ENCODE assay signal across 10 cellular contexts in genomic region chr9:77180056-77180455, GRCh38. TPM values are rescaled to one million over a fixed set of nuclear protein-coding genes. Genes with fewer than 3 reads are reported as not detected.
DNase-seq lines count a peak whose midpoint lies in the region; ATAC-seq and TF ChIP-seq lines count a peak whose summit lies in the region.
"Had no signal": no experiment of that assay in that cellular context is flagged by ENCODE, and none has a peak within 500 bp of the region (broad histone marks: within the 10 kb centered on the region; RNA-seq: fewer than 3 reads in every experiment).

No MANE protein-coding gene starts in this region.

- CTCF ChIA-PET in activated CD4-positive, alpha-beta T cell treated with anti-CD3 and anti-CD28 coated beads, Interleukin-2, amount 10 ng/mL, durations not matched to agents 7 days and 5 days (lab: Charles Lee): no interaction called here

- peaks cover 27% of the 10 kb centered on the region for H3K4me1 Mint-ChIP-seq in activated CD4-positive, alpha-beta T cell treated with anti-CD3 and anti-CD28 coated beads, Interleukin-2, amount 10 ng/mL, durations not matched to agents 7 days and 5 days
- peaks cover 21% of the 10 kb centered on the region for H3K4me1 Mint-ChIP-seq in activated naive CD8-positive, alpha-beta T cell treated with anti-CD3 and anti-CD28 coated beads, Interleukin-2, amount 10 ng/mL, durations not matched to agents 7 days and 5 days
- H3K4me1 Mint-ChIP-seq in neural crest cell: peaks cover 23% of the 10 kb centered on the region
- H3K4me1 Mint-ChIP-seq in H9: peaks cover 33 to 35% of the 10 kb centered on the region in 2 experiments

- no peak for ATAC-seq in activated naive CD8-positive, alpha-beta T cell treated with anti-CD3 and anti-CD28 coated beads, Interleukin-2, amount 10 ng/mL, durations not matched to agents 7 days and 5 days (ENCODE audit: low read depth)
- ATAC-seq in HG02588 (IDR thresholded peaks at IDR 0.05; ENCODE audit: unreplicated experiment) (no peak), HG02884 (IDR thresholded peaks at IDR 0.05; ENCODE audit: unreplicated experiment) (no peak)

- H3K9ac ChIP-seq in Karpas-422 (ENCODE audit: low read length): no peak overlapping the region
- no peak overlapping the region for H3K9ac ChIP-seq in H9 (ENCODE audit: extremely low read depth, insufficient read length, low read length)

- peaks cover 22% of the 10 kb centered on the region for H3K36me3 ChIP-seq in Karpas-422 (ENCODE audit: insufficient read depth, low read length)

- no peak overlapping the region for H2BK5ac ChIP-seq in H9 (ENCODE audit: insufficient read length, low read length)

- H3K9me2 ChIP-seq in Karpas-422 (replicated peaks; ENCODE audit: insufficient read depth, low read length): no peaks in the 10 kb centered on the region

- no peak for DNase-seq in activated CD4-positive, alpha-beta T cell treated with anti-CD3 and anti-CD28 coated beads, Interleukin-2, amount 10 ng/mL, durations not matched to agents 7 days and 5 days
- no peak for DNase-seq in activated CD4-positive, alpha-beta T cell treated with anti-CD3 and anti-CD28 coated beads for 48 hours
- DNase-seq in Karpas-422 (no peak), neural crest cell (ENCODE audit: low read depth, low spot score) (no peak), H9 (no peak)
- no peak for DNase-seq in activated naive CD8-positive, alpha-beta T cell treated with anti-CD3 and anti-CD28 coated beads, Interleukin-2, amount 10 ng/mL, durations not matched to agents 7 days and 5 days
- DNase-seq: DMS79 treated with DMSO at 0.1 percent for 48 hours, trophoblast cell had no signal

- H2BK12ac ChIP-seq in H9 (ENCODE audit: insufficient read length, low read depth, low read length): no peak overlapping the region

- H4K20me1 ChIP-seq in Karpas-422 (ENCODE audit: insufficient read depth, low read depth, low read length) (no peaks in the 10 kb centered on the region), H9 (ENCODE audit: control insufficient read depth, insufficient read depth, insufficient read length) (no peaks in the 10 kb centered on the region)

- H3K14ac ChIP-seq in H9 (ENCODE audit: insufficient read depth, low read length): no peak overlapping the region

- TF ChIP-seq CTCF in neural crest cell (conservative IDR thresholded peaks at IDR 0.05) (no peak), H9 (conservative IDR thresholded peaks at IDR 0.05) (no peak)

- no peaks in the 10 kb centered on the region for H3K79me1 ChIP-seq in H9 (ENCODE audit: insufficient read depth, low read depth, low read length, poor library complexity, severe bottlenecking)

- H3K27ac Mint-ChIP-seq in activated CD4-positive, alpha-beta T cell treated with anti-CD3 and anti-CD28 coated beads, Interleukin-2, amount 10 ng/mL, durations not matched to agents 7 days and 5 days: no peak overlapping the region
- H3K27ac Mint-ChIP-seq in activated naive CD8-positive, alpha-beta T cell treated with anti-CD3 and anti-CD28 coated beads, Interleukin-2, amount 10 ng/mL, durations not matched to agents 7 days and 5 days: no peak overlapping the region
- H3K27ac Mint-ChIP-seq in neural crest cell (ENCODE audit: unreplicated experiment): no peak overlapping the region
- no peak overlapping the region for H3K27ac Mint-ChIP-seq in H9

- peak overlapping the region; percentile 85 for H3K4me2 ChIP-seq in Karpas-422 (ENCODE audit: low read depth, low read length, poor library complexity, severe bottlenecking)
- H3K4me2 ChIP-seq in H9 (ENCODE audit: insufficient read depth, insufficient read length, low read length): no peak overlapping the region

- H2BK15ac ChIP-seq in H9 (ENCODE audit: low read depth, low read length): no peak overlapping the region

- H3K27ac ChIP-seq in Karpas-422 (ENCODE audit: low read length) (no peak overlapping the region), H9 (ENCODE audit: insufficient read length, low read depth, low read length) (no peak overlapping the region)

- no peaks in the 10 kb centered on the region for H3K27me3 ChIP-seq in Karpas-422 (ENCODE audit: low read length)
- no peaks in the 10 kb centered on the region for H3K27me3 ChIP-seq in H9 (ENCODE audit: insufficient read depth, low read length)

- H2AFZ ChIP-seq in Karpas-422 (ENCODE audit: low read length): no peak overlapping the region
- no peak overlapping the region for H2AFZ ChIP-seq in H9 (ENCODE audit: low read length)

- H3K18ac ChIP-seq in H9 (ENCODE audit: insufficient read length, low read depth, low read length): no peak overlapping the region

- H2AK5ac ChIP-seq in H9 (ENCODE audit: insufficient read length, low read length): no peak overlapping the region

- H3K4ac ChIP-seq in H9 (ENCODE audit: low read depth, low read length): no peak overlapping the region

- H3K27me3 Mint-ChIP-seq in activated CD4-positive, alpha-beta T cell treated with anti-CD3 and anti-CD28 coated beads, Interleukin-2, amount 10 ng/mL, durations not matched to agents 7 days and 5 days: peaks cover 10% of the 10 kb centered on the region
- H3K27me3 Mint-ChIP-seq in activated naive CD8-positive, alpha-beta T cell treated with anti-CD3 and anti-CD28 coated beads, Interleukin-2, amount 10 ng/mL, durations not matched to agents 7 days and 5 days: peaks cover 8% of the 10 kb centered on the region
- H3K27me3 Mint-ChIP-seq in neural crest cell (ENCODE audit: low read depth) (peaks cover 8% of the 10 kb centered on the region), H9 (ENCODE audit: low read depth) (peaks cover 4% of the 10 kb centered on the region)

- peaks cover 6% of the 10 kb centered on the region for H3K36me3 Mint-ChIP-seq in activated CD4-positive, alpha-beta T cell treated with anti-CD3 and anti-CD28 coated beads, Interleukin-2, amount 10 ng/mL, durations not matched to agents 7 days and 5 days (ENCODE audit: low read depth)
- H3K36me3 Mint-ChIP-seq in activated naive CD8-positive, alpha-beta T cell treated with anti-CD3 and anti-CD28 coated beads, Interleukin-2, amount 10 ng/mL, durations not matched to agents 7 days and 5 days: peaks cover 11% of the 10 kb centered on the region
- H3K36me3 Mint-ChIP-seq in neural crest cell (ENCODE audit: low read depth): no peaks in the 10 kb centered on the region
- H3K36me3 Mint-ChIP-seq in H9 (ENCODE audit: insufficient read depth in 1 of 3, low read depth in 3 of 3): no peaks in the 10 kb centered on the region; a peak in 2 of 7 replicates

- no peak overlapping the region for H4K8ac ChIP-seq in H9 (replicated peaks; ENCODE audit: insufficient read length, low read depth, low read length)

- POLR2A ChIA-PET in activated CD4-positive, alpha-beta T cell treated with anti-CD3 and anti-CD28 coated beads, Interleukin-2, amount 10 ng/mL, durations not matched to agents 7 days and 5 days (lab: Charles Lee): no interaction called here
- POLR2A ChIA-PET in activated naive CD8-positive, alpha-beta T cell treated with anti-CD3 and anti-CD28 coated beads, Interleukin-2, amount 10 ng/mL, durations not matched to agents 7 days and 5 days (lab: Charles Lee): no interaction called here

- no peak overlapping the region for H4K5ac ChIP-seq in H9 (ENCODE audit: insufficient read length, low read depth, low read length)

- H3K9me3 Mint-ChIP-seq in activated CD4-positive, alpha-beta T cell treated with anti-CD3 and anti-CD28 coated beads, Interleukin-2, amount 10 ng/mL, durations not matched to agents 7 days and 5 days: no peaks in the 10 kb centered on the region
- H3K9me3 Mint-ChIP-seq in activated naive CD8-positive, alpha-beta T cell treated with anti-CD3 and anti-CD28 coated beads, Interleukin-2, amount 10 ng/mL, durations not matched to agents 7 days and 5 days: no peaks in the 10 kb centered on the region
- H3K9me3 Mint-ChIP-seq in neural crest cell (no peaks in the 10 kb centered on the region), H9 (no peaks in the 10 kb centered on the region)

- H3K79me2 ChIP-seq in Karpas-422 (ENCODE audit: low read length) (peaks cover 74% of the 10 kb centered on the region), H9 (ENCODE audit: insufficient read depth, low read length) (peaks cover 14% of the 10 kb centered on the region; the same call in 1 of the 2 replicates)

- peak overlapping the region; percentile 87 for H3K4me3 ChIP-seq in Karpas-422 (ENCODE audit: low read length)

- peaks cover 4% of the 10 kb centered on the region for H3K23me2 ChIP-seq in H9 (ENCODE audit: insufficient read length, low read depth, low read length, poor library complexity, severe bottlenecking)

- H3K4me1 ChIP-seq in Karpas-422 (ENCODE audit: low read length) (peaks cover 32% of the 10 kb centered on the region), H9 (ENCODE audit: insufficient read depth, low read length) (no peaks in the 10 kb centered on the region; the same call in 1 of the 2 replicates)

- no peak overlapping the region for H3K23ac ChIP-seq in H9 (ENCODE audit: insufficient read length, low read depth, low read length)

- peak overlapping the region; percentile 90 for H3K4me3 Mint-ChIP-seq in activated CD4-positive, alpha-beta T cell treated with anti-CD3 and anti-CD28 coated beads, Interleukin-2, amount 10 ng/mL, durations not matched to agents 7 days and 5 days
- H3K4me3 Mint-ChIP-seq in activated naive CD8-positive, alpha-beta T cell treated with anti-CD3 and anti-CD28 coated beads, Interleukin-2, amount 10 ng/mL, durations not matched to agents 7 days and 5 days: peak overlapping the region; percentile 92
- H3K4me3 Mint-ChIP-seq in neural crest cell (peak overlapping the region; percentile 97), H9 (peak overlapping the region in 1 of 2 experiments; percentile 64; a peak in 1 of 5 replicates)

- no peak overlapping the region for H2BK120ac ChIP-seq in H9 (ENCODE audit: low read depth, low read length, poor library complexity, severe bottlenecking)

- no peak overlapping the region for H4K91ac ChIP-seq in H9 (ENCODE audit: insufficient read length, low read depth, low read length)

- no peak overlapping the region for H2BK20ac ChIP-seq in H9 (ENCODE audit: low read depth, low read length, poor library complexity, severe bottlenecking)

- H3K9me3 ChIP-seq in Karpas-422 (ENCODE audit: low read length) (no peaks in the 10 kb centered on the region), H9 (ENCODE audit: control insufficient read depth, low read depth, low read length) (no peaks in the 10 kb centered on the region)

- no peak overlapping the region for H3K56ac ChIP-seq in H9 (ENCODE audit: insufficient read length, low read depth, low read length)

- H3T11ph ChIP-seq in H9 (ENCODE audit: low read length): no peak overlapping the region

RNA-seq across cellular contexts. Expression of gene VPS13A, which starts 2.7 kb away (rescaled TPM):
- total RNA-seq in activated CD4-positive, alpha-beta T cell treated with anti-CD3 and anti-CD28 coated beads, Interleukin-2, amount 10 ng/mL, durations not matched to agents 7 days and 5 days: 10 to 100 TPM; 43.0 to 46.7 TPM
- total RNA-seq in Karpas-422 (2014; rRNA removed; shearing (Covaris generic); ENCODE audit: low replicate concordance): 47.3 and 141 TPM in 2 replicates
- total RNA-seq in activated naive CD8-positive, alpha-beta T cell treated with anti-CD3 and anti-CD28 coated beads, Interleukin-2, amount 10 ng/mL, durations not matched to agents 7 days and 5 days: 10 to 100 TPM; 46.5 to 54.2 TPM
- 28.7 and 29.3 TPM in 2 replicates for total RNA-seq in neural crest cell
- 34.0 and 35.2 TPM in 2 replicates for total RNA-seq in H9 (2021)
